ENCODE assay signal across 8 cellular contexts in genomic region chr2:199979841-199980628, GRCh38. TPM values are rescaled to one million over a fixed set of nuclear protein-coding genes. Genes with fewer than 3 reads are reported as not detected.
A peak's percentile ranks its signal among the peaks of the same experiment; 100 is the strongest.
DNase-seq lines count a peak whose midpoint lies in the region; ATAC-seq and TF ChIP-seq lines count a peak whose summit lies in the region.

No MANE protein-coding gene starts in this region.

- ATAC-seq in GM21717 (IDR thresholded peaks at IDR 0.05; ENCODE audit: unreplicated experiment) (peak; percentile 37), GM19328 (IDR thresholded peaks at IDR 0.05; ENCODE audit: unreplicated experiment) (no peak)

- H3K4me3 ChIP-seq in WI38 (ENCODE audit: low read depth, low read length) (peak overlapping the region; percentile 30), cardiac fibroblast (replicated peaks in 1 of 2; ENCODE audit: low read depth in 2 of 2, low read length in 2 of 2) (peak overlapping the region; percentile 0 to 34), kidney epithelial cell (ENCODE audit: low read depth, low read length) (no peak overlapping the region)

- TF ChIP-seq CTCF in WI38 (IDR thresholded peaks at IDR 0.05; ENCODE audit: low read depth, low read length) (peak; percentile 70), cardiac fibroblast (IDR thresholded peaks at IDR 0.05; ENCODE audit: low read depth, low read length) (peak; percentile 75), kidney epithelial cell (IDR thresholded peaks at IDR 0.05; ENCODE audit: insufficient read depth, low read length, poor library complexity, severe bottlenecking) (peak; percentile 72)

- peak; percentile 65 for DNase-seq in COLO829 (ENCODE audit: low spot score)
- peak; percentile 55 for DNase-seq in NCI-H2171 (lab: John Stamatoyannopoulos, UW)
- peak; percentile 87 to 88 for DNase-seq in cardiac fibroblast (ENCODE audit: low read depth in 2 of 2)
- DNase-seq in kidney epithelial cell (ENCODE audit: low read depth) = no peak
- peak; percentile 57 to 70 for DNase-seq in stimulated activated CD4-positive, alpha-beta T cell treated with anti-CD3 and anti-CD28 coated beads, Interleukin-15, amount 100 ng/mL, for 48 hours (ENCODE audit: low read depth in 2 of 2)

- no peaks in the 10 kb centered on the region for H3K27me3 ChIP-seq in kidney epithelial cell (ENCODE audit: control insufficient read depth, insufficient read depth, low read length)

- no peaks in the 10 kb centered on the region for H3K36me3 ChIP-seq in kidney epithelial cell (ENCODE audit: control insufficient read depth, insufficient read depth, low read length)

RNA-seq across cellular contexts. Expression of gene MAIP1, which starts 24.7 kb away (rescaled TPM):
- 27.0 and 29.5 TPM in 2 replicates for total RNA-seq in kidney epithelial cell

RNA-seq across cellular contexts. Expression of gene TYW5, which starts 24.7 kb away (rescaled TPM):
- total RNA-seq in kidney epithelial cell = 7.3 and 9.0 TPM in 2 replicates
